In genomic region chr12:62656576-62657362, GRCh38 we compare ENCODE assay signal across 28 cellular contexts.
DNase-seq lines count a peak whose midpoint lies in the region; ATAC-seq and TF ChIP-seq lines count a peak whose summit lies in the region.
"Had no signal": no experiment of that assay in that cellular context is flagged by ENCODE, and none has a peak within 500 bp of the region (broad histone marks: within the 10 kb centered on the region; RNA-seq: fewer than 3 reads in every experiment).

No MANE protein-coding gene starts in this region.

- H3K9me3 Mint-ChIP-seq in MCF 10A (ENCODE audit: unreplicated experiment) = no peaks in the 10 kb centered on the region
- peaks cover 3 to 10% (median 9%) of the 10 kb centered on the region in 5 experiments for H3K9me3 Mint-ChIP-seq in brain
- H3K9me3 Mint-ChIP-seq: activated naive CD8-positive, alpha-beta T cell treated with anti-CD3 and anti-CD28 coated beads, Interleukin-2, amount 10 ng/mL, durations not matched to agents 7 days and 5 days; CD4-positive, alpha-beta memory T cell; naive thymus-derived CD8-positive, alpha-beta T cell had no signal

- H3K4me3 ChIP-seq in breast epithelium (no peak overlapping the region), iPS-20b (ENCODE audit: low read length) (peak overlapping the region; percentile 7; the same call in 1 of the 2 replicates)
- H3K4me3 ChIP-seq: heart right ventricle, K562, spleen, transverse colon had no signal

- no peak overlapping the region for H3K4me3 Mint-ChIP-seq in MCF 10A (ENCODE audit: unreplicated experiment)
- H3K4me3 Mint-ChIP-seq in brain = peak overlapping the region in 1 of 5 experiments; percentile 39
- H3K4me3 Mint-ChIP-seq: activated CD4-positive, alpha-beta T cell treated with anti-CD3 and anti-CD28 coated beads for 36 hours; activated naive CD8-positive, alpha-beta T cell treated with anti-CD3 and anti-CD28 coated beads, Interleukin-2, amount 10 ng/mL, durations not matched to agents 7 days and 5 days; CD4-positive, alpha-beta memory T cell; naive thymus-derived CD8-positive, alpha-beta T cell had no signal

- no peaks in the 10 kb centered on the region for H3K27me3 Mint-ChIP-seq in MCF 10A (ENCODE audit: insufficient read depth, unreplicated experiment)
- peaks cover 8% of the 10 kb centered on the region for H3K27me3 Mint-ChIP-seq in brain
- H3K27me3 Mint-ChIP-seq: activated CD4-positive, alpha-beta T cell treated with anti-CD3 and anti-CD28 coated beads for 36 hours had no signal

- H3K36me3 Mint-ChIP-seq in MCF 10A (ENCODE audit: insufficient read depth, unreplicated experiment) = no peaks in the 10 kb centered on the region
- H3K36me3 Mint-ChIP-seq in brain = peaks cover 8% of the 10 kb centered on the region
- H3K36me3 Mint-ChIP-seq: CD4-positive, alpha-beta memory T cell; naive thymus-derived CD8-positive, alpha-beta T cell had no signal

- H3K36me3 ChIP-seq in breast epithelium = no peaks in the 10 kb centered on the region
- H3K36me3 ChIP-seq in iPS-20b (ENCODE audit: insufficient read depth, low read depth, low read length) = no peaks in the 10 kb centered on the region
- H3K36me3 ChIP-seq: heart right ventricle, spleen, transverse colon had no signal

- H3K27me3 ChIP-seq in breast epithelium (no peaks in the 10 kb centered on the region), iPS-20b (ENCODE audit: insufficient read depth, low read length) (peaks cover 34% of the 10 kb centered on the region)
- H3K27me3 ChIP-seq: heart right ventricle, spleen, transverse colon had no signal

- TF ChIP-seq POLR2A in breast epithelium (IDR thresholded peaks at IDR 0.05) = no peak

- peak overlapping the region; percentile 52 to 63 for H3K27ac ChIP-seq in breast epithelium
- H3K27ac ChIP-seq in iPS-20b (ENCODE audit: low read length) = peak overlapping the region; percentile 32
- peak overlapping the region; percentile 21 for H3K27ac ChIP-seq in substantia nigra (ENCODE audit: low read depth, low read length, poor library complexity, severe bottlenecking)
- H3K27ac ChIP-seq: heart right ventricle, parathyroid adenoma, spleen, transverse colon had no signal

- DNase-seq in breast epithelium (ENCODE audit: low spot score in 2 of 2) (no peak), MCF 10A (ENCODE audit: unreplicated experiment) (no peak), substantia nigra (lab: John Stamatoyannopoulos, UW) (peak in 16 of 49 donors; percentile 6 to 52 (median 16)), NCI-H2107 treated with DMSO at 0.1 percent for 48 hours (lab: John Stamatoyannopoulos, UW; ENCODE audit: unreplicated experiment) (no peak), cerebellum (ENCODE audit: low spot score) (no peak)
- DNase-seq: activated CD4-positive, alpha-beta T cell treated with anti-CD3 and anti-CD28 coated beads for 36 hours; activated effector memory CD4-positive, alpha-beta T cell treated with Interleukin-2 at 50 U/mL for 16 hours; activated naive CD8-positive, alpha-beta T cell treated with anti-CD3 and anti-CD28 coated beads, Interleukin-2, amount 10 ng/mL, durations not matched to agents 7 days and 5 days; activated T-cell treated with anti-CD3 and anti-CD28 coated beads for 4 hours; CD4-positive, alpha-beta memory T cell; DMS153; effector CD8-positive, alpha-beta T cell; heart right ventricle; midbrain; naive thymus-derived CD8-positive, alpha-beta T cell; NCI-H1105 treated with DMSO at 0.1 percent for 48 hours; NCI-H2081; NCI-H226; right cardiac atrium; spleen; T-helper 2 cell; transverse colon had no signal

- no peaks in the 10 kb centered on the region for H3K9me3 ChIP-seq in breast epithelium
- H3K9me3 ChIP-seq in iPS-20b (ENCODE audit: insufficient read depth, low read depth, low read length) = no peaks in the 10 kb centered on the region
- H3K9me3 ChIP-seq: spleen, transverse colon had no signal

- H3K9ac ChIP-seq in iPS-20b (ENCODE audit: low read depth, low read length) = peak overlapping the region; percentile 52; the same call in 1 of the 2 replicates
- H3K9ac ChIP-seq: parathyroid adenoma had no signal

- CTCF ChIA-PET in MCF 10A (lab: Yijun Ruan, JAX) = interaction anchor here (0.6 to 0.8 kb wide), 3 partner anchors 8 to 138 kb away, joined by 3 to 4 read pairs (median 3); no protein-coding TSS in a partner anchor

- H3K4me1 ChIP-seq in breast epithelium (peaks cover 0 to 5% of the 10 kb centered on the region in 2 donors), iPS-20b (ENCODE audit: insufficient read depth, low read length) (peaks cover 85% of the 10 kb centered on the region)
- H3K4me1 ChIP-seq: transverse colon had no signal

- ATAC-seq in HG03108 (IDR thresholded peaks at IDR 0.05; ENCODE audit: unreplicated experiment) = no peak
- ATAC-seq: activated CD4-positive, alpha-beta T cell treated with anti-CD3 and anti-CD28 coated beads for 36 hours; heart right ventricle; K562; left lobe of liver; naive thymus-derived CD8-positive, alpha-beta T cell had no signal

- H3K27ac Mint-ChIP-seq in MCF 10A (ENCODE audit: low read depth, unreplicated experiment) (no peak overlapping the region), brain (peak overlapping the region; percentile 73 to 96 (median 89))
- H3K27ac Mint-ChIP-seq: activated CD4-positive, alpha-beta T cell treated with anti-CD3 and anti-CD28 coated beads for 36 hours; activated naive CD8-positive, alpha-beta T cell treated with anti-CD3 and anti-CD28 coated beads, Interleukin-2, amount 10 ng/mL, durations not matched to agents 7 days and 5 days; CD4-positive, alpha-beta memory T cell; naive thymus-derived CD8-positive, alpha-beta T cell had no signal

- TF ChIP-seq CTCF in breast epithelium (IDR thresholded peaks at IDR 0.05) (no peak), MCF 10A (IDR thresholded peaks at IDR 0.05; ENCODE audit: unreplicated experiment) (no peak), brain (conservative IDR thresholded peaks at IDR 0.05) (no peak)

- no TSS peak for BruUV-seq in MCF 10A (replicated peaks; lab: Mats Ljungman, UMichigan)

- POLR2A ChIA-PET in MCF 10A (lab: Yijun Ruan, JAX) = no interaction called here

- peaks cover 4% of the 10 kb centered on the region for H3K4me1 Mint-ChIP-seq in MCF 10A (ENCODE audit: insufficient read depth, unreplicated experiment)
- H3K4me1 Mint-ChIP-seq in brain = peaks cover 72% of the 10 kb centered on the region

- intact Hi-C loops in breast epithelium (cut with DNase I; ENCODE audit: low total_unique reads) = no loop called here
- intact Hi-C loops in MCF 10A (cut with micrococcal nuclease) = no loop called here
